ENCODE assay signal across 26 cellular contexts in the genomic region with DNA sequence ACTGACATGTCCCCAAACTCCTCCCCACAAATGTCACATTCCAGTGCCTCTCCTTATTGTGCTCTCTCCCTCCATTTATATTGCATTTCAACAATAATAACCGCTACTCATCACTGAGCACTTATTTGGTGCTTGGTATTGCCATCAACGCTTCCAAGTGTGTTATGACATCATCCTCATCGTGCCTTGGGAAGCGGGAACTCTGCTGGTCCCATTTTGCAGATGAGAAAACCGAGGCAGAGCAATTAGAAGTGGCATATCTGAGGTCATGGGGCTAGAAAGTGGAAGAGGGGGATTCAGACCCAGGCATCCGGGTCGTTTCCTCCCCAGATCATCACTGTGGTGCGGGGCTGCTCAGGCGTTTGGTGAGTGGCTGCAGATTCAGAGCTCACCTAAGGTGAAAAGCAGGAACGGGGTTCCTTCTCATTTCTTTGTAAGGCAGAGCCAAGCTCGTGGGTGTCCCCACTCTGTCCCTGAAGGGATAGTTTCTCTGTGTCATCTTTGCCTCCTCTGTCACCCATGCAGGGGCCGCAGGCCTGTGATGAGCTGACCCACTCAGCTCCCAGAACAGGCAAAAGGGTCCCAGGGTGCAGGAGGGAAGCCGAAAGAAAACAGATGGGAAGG. TPM values are rescaled to one million over a fixed set of nuclear protein-coding genes. Genes with fewer than 3 reads are reported as not detected.
"Had no signal": no experiment of that assay in that cellular context is flagged by ENCODE, and none has a peak within 500 bp of the region (broad histone marks: within the 10 kb centered on the region; RNA-seq: fewer than 3 reads in every experiment).

No MANE protein-coding gene starts in this region.

- H3K4me1 ChIP-seq: parathyroid adenoma, psoas muscle, testis had no signal

- H3K27ac ChIP-seq: ovary, parathyroid adenoma, psoas muscle, skin epidermis, spleen, suprapubic skin, testis, tibial artery, transverse colon, vagina had no signal

- H3K36me3 ChIP-seq: ovary, spleen, suprapubic skin, tibial artery, transverse colon, vagina had no signal

- H3K4me3 ChIP-seq: ovary, psoas muscle, skin epidermis, smooth muscle cell, spleen, suprapubic skin, testis, tibial artery, transverse colon, vagina had no signal

- H3K9ac ChIP-seq: parathyroid adenoma had no signal

- DNase-seq: naive thymus-derived CD4-positive, alpha-beta T cell; natural killer cell; occipital lobe; ovary; psoas muscle; right cardiac atrium; spleen; stimulated activated CD4-positive, alpha-beta T cell treated with anti-CD3 and anti-CD28 coated beads, Interleukin-12 subunit alpha, Interleukin-12 subunit beta, amount 100 ng/mL, for 4 hours; stimulated activated CD4-positive, alpha-beta T cell treated with anti-CD3 and anti-CD28 coated beads, Interleukin-1b, Interleukin-23, amount 100 ng/mL, for 48 hours; stimulated activated CD4-positive, alpha-beta T cell treated with anti-CD3 and anti-CD28 coated beads, Interleukin-4, amount 100 ng/mL, for 1 hour; stimulated activated CD4-positive, alpha-beta T cell treated with anti-CD3 and anti-CD28 coated beads, Interleukin-4, amount 100 ng/mL, for 4 hours; stimulated activated CD8-positive, alpha-beta memory T cell treated with anti-CD3 and anti-CD28 coated beads, Interleukin-4, amount 100 ng/mL, for 48 hours; stimulated activated naive CD4-positive, alpha-beta T cell; stimulated activated naive CD8-positive, alpha-beta T cell treated with anti-CD3 and anti-CD28 coated beads, Interleukin-15, amount 100 ng/mL, for 72 hours; stimulated activated naive CD8-positive, alpha-beta T cell treated with anti-CD3 and anti-CD28 coated beads, Interleukin-15, Interleukin-2, amounts not matched to agents 100 U/mL and 50 U/mL, for 24 hours; substantia nigra; testis; transverse colon had no signal

- H3K9me3 ChIP-seq: ovary, psoas muscle, spleen, suprapubic skin, testis, tibial artery, transverse colon, vagina had no signal

- H3K4me2 ChIP-seq: smooth muscle cell had no signal

- H2AFZ ChIP-seq: parathyroid adenoma had no signal

- H3K27me3 ChIP-seq: ovary, testis, vagina had no signal

RNA-seq across cellular contexts. Expression of gene FZD10, which starts 5.5 kb away (rescaled TPM):
- total RNA-seq: naive thymus-derived CD4-positive, alpha-beta T cell; natural killer cell; osteoblast had no signal
- polyA plus RNA-seq: naive thymus-derived CD4-positive, alpha-beta T cell; neural cell had no signal
